In genomic region chr10:114542373-114542772, GRCh38 we compare ENCODE assay signal across 20 cellular contexts.
A peak's percentile ranks its signal among the peaks of the same experiment; 100 is the strongest.
DNase-seq lines count a peak whose midpoint lies in the region; ATAC-seq lines count a peak whose summit lies in the region.
"Had no signal": no experiment of that assay in that cellular context is flagged by ENCODE, and none has a peak within 500 bp of the region (broad histone marks: within the 10 kb centered on the region; RNA-seq: fewer than 3 reads in every experiment).

No MANE protein-coding gene starts in this region.

- ATAC-seq in natural killer cell treated with Interleukin-12 subunit alpha and Interleukin-12 subunit beta and Interleukin-15 and Interleukin-18, amount 100 ng/mL, for 72 hours = no peak

- H3K4me1 ChIP-seq in CD4-positive, alpha-beta memory T cell (ENCODE audit: insufficient read depth, low read length) = peaks cover 100% of the 10 kb centered on the region
- H3K4me1 ChIP-seq: SJSA1 had no signal

- DNase-seq in T-helper 1 cell (no peak), DMS153 (lab: John Stamatoyannopoulos, UW) (no peak), retina (no peak), NCI-H1048 (lab: John Stamatoyannopoulos, UW) (no peak)
- no peak for DNase-seq in CD4-positive, alpha-beta memory T cell
- DNase-seq in activated T-helper 2 cell treated with anti-CD3 and anti-CD28 coated beads, Interferon-gamma antibody, Interleukin-2, Interleukin-4, amounts not matched to agents 10 μg/mL and 5 μg/mL and 100 μg/mL, durations not matched to agents 14 hours and 24 hours and 36 hours (ENCODE audit: low spot score) = no peak
- no peak for DNase-seq in natural killer cell treated with Interleukin-12 subunit alpha and Interleukin-12 subunit beta and Interleukin-15 and Interleukin-18, amount 100 ng/mL, for 72 hours (ENCODE audit: low spot score)
- DNase-seq: activated CD4-positive, alpha-beta T cell treated with anti-CD3 and anti-CD28 coated beads, Interleukin-2, amount 50 U/mL, for 48 hours; activated gamma-delta T cell; brain microvascular endothelial cell; C1 segment of cervical spinal cord; dermis blood vessel endothelial cell; DND-41; NCI-H187; occipital lobe; sigmoid colon; stimulated activated CD4-positive, alpha-beta T cell treated with anti-CD3 and anti-CD28 coated beads, Interleukin-2, amount 100 ng/mL, for 48 hours; transverse colon had no signal

- intact Hi-C loops in CD4-positive, alpha-beta memory T cell (cut with micrococcal nuclease) = loop anchor here (5.0 kb wide), 3 partner anchors 240 to 395 kb away; partner anchors contain the start of genes FHIP2A and TRUB1
- intact Hi-C loops in activated T-helper 2 cell treated with anti-CD3 and anti-CD28 coated beads, Interferon-gamma antibody, Interleukin-2, Interleukin-4, amounts not matched to agents 10 μg/mL and 5 μg/mL and 100 μg/mL, durations not matched to agents 14 hours and 24 hours and 36 hours (cut with micrococcal nuclease) = loop anchor here (5.0 to 10.0 kb wide), 5 partner anchors 230 to 690 kb away; partner anchors contain the start of genes CCDC186, DCLRE1A, NHLRC2 and TDRD1

- peak overlapping the region; percentile 74 for H3K27ac ChIP-seq in CD4-positive, alpha-beta memory T cell (ENCODE audit: low read depth, low read length)
- H3K27ac ChIP-seq: SJSA1 had no signal

- H3K27ac Mint-ChIP-seq in T-helper 1 cell treated with Interleukin-12 subunit alpha and Interleukin-12 subunit beta and Interleukin-4 antibody, amounts not matched to agents 30 μg/mL and 1 μg/mL, for 36 hours = peak overlapping the region; percentile 97
- peak overlapping the region; percentile 89 to 100 (median 98) for H3K27ac Mint-ChIP-seq in CD4-positive, alpha-beta memory T cell
- peak overlapping the region; percentile 100 for H3K27ac Mint-ChIP-seq in activated T-helper 2 cell treated with anti-CD3 and anti-CD28 coated beads, Interferon-gamma antibody, Interleukin-2, Interleukin-4, amounts not matched to agents 10 μg/mL and 5 μg/mL and 100 μg/mL, durations not matched to agents 14 hours and 24 hours and 36 hours
- peak overlapping the region; percentile 61 to 78 for H3K27ac Mint-ChIP-seq in natural killer cell treated with Interleukin-12 subunit alpha and Interleukin-12 subunit beta and Interleukin-15 and Interleukin-18, amount 100 ng/mL, for 72 hours

- no peaks in the 10 kb centered on the region for H3K27me3 ChIP-seq in CD4-positive, alpha-beta memory T cell (ENCODE audit: insufficient read depth, low read length)
- H3K27me3 ChIP-seq: brain microvascular endothelial cell, sigmoid colon, SJSA1, transverse colon had no signal

- H3K4me1 Mint-ChIP-seq in T-helper 1 cell treated with Interleukin-12 subunit alpha and Interleukin-12 subunit beta and Interleukin-4 antibody, amounts not matched to agents 30 μg/mL and 1 μg/mL, for 36 hours (ENCODE audit: low read depth) = peaks cover 86% of the 10 kb centered on the region
- H3K4me1 Mint-ChIP-seq in CD4-positive, alpha-beta memory T cell = peaks cover 72 to 89% (median 84%) of the 10 kb centered on the region in 4 donors
- H3K4me1 Mint-ChIP-seq in activated T-helper 2 cell treated with anti-CD3 and anti-CD28 coated beads, Interferon-gamma antibody, Interleukin-2, Interleukin-4, amounts not matched to agents 10 μg/mL and 5 μg/mL and 100 μg/mL, durations not matched to agents 14 hours and 24 hours and 36 hours (ENCODE audit: low read depth) = peaks cover 81% of the 10 kb centered on the region
- peaks cover 50 to 70% of the 10 kb centered on the region in 2 donors for H3K4me1 Mint-ChIP-seq in natural killer cell treated with Interleukin-12 subunit alpha and Interleukin-12 subunit beta and Interleukin-15 and Interleukin-18, amount 100 ng/mL, for 72 hours (ENCODE audit: low read depth in 2 of 2)

- no peak overlapping the region for H3K4me3 ChIP-seq in CD4-positive, alpha-beta memory T cell (ENCODE audit: low read length in 2 of 2)
- H3K4me3 ChIP-seq: sigmoid colon, SJSA1, transverse colon had no signal

- H3K36me3 ChIP-seq in CD4-positive, alpha-beta memory T cell (ENCODE audit: insufficient read depth, low read length) = no peaks in the 10 kb centered on the region
- H3K36me3 ChIP-seq: brain microvascular endothelial cell, sigmoid colon, SJSA1, transverse colon had no signal

- peaks cover 2% of the 10 kb centered on the region for H3K36me3 Mint-ChIP-seq in T-helper 1 cell treated with Interleukin-12 subunit alpha and Interleukin-12 subunit beta and Interleukin-4 antibody, amounts not matched to agents 30 μg/mL and 1 μg/mL, for 36 hours (ENCODE audit: low read depth)
- peaks cover 0 to 4% of the 10 kb centered on the region in 2 donors for H3K36me3 Mint-ChIP-seq in CD4-positive, alpha-beta memory T cell
- H3K36me3 Mint-ChIP-seq in activated T-helper 2 cell treated with anti-CD3 and anti-CD28 coated beads, Interferon-gamma antibody, Interleukin-2, Interleukin-4, amounts not matched to agents 10 μg/mL and 5 μg/mL and 100 μg/mL, durations not matched to agents 14 hours and 24 hours and 36 hours (ENCODE audit: low read depth) = no peaks in the 10 kb centered on the region
- H3K36me3 Mint-ChIP-seq in natural killer cell treated with Interleukin-12 subunit alpha and Interleukin-12 subunit beta and Interleukin-15 and Interleukin-18, amount 100 ng/mL, for 72 hours = no peaks in the 10 kb centered on the region

- no peaks in the 10 kb centered on the region for H3K9me3 ChIP-seq in CD4-positive, alpha-beta memory T cell (ENCODE audit: control insufficient read depth in 1 of 2, low read length in 2 of 2)
- H3K9me3 ChIP-seq: sigmoid colon, SJSA1, transverse colon had no signal

- POLR2A ChIA-PET in CD4-positive, alpha-beta memory T cell (lab: Charles Lee; ENCODE audit: partially characterized antibody) = interaction anchor here (1.2 to 11.1 kb wide), 5 partner anchors 22 to 239 kb away, joined by 3 to 459 read pairs (median 25); no protein-coding TSS in a partner anchor

- H3K9me3 Mint-ChIP-seq in T-helper 1 cell treated with Interleukin-12 subunit alpha and Interleukin-12 subunit beta and Interleukin-4 antibody, amounts not matched to agents 30 μg/mL and 1 μg/mL, for 36 hours = no peaks in the 10 kb centered on the region
- H3K9me3 Mint-ChIP-seq in CD4-positive, alpha-beta memory T cell = peaks cover 0 to 2% (median 0%) of the 10 kb centered on the region in 8 donors
- H3K9me3 Mint-ChIP-seq in activated T-helper 2 cell treated with anti-CD3 and anti-CD28 coated beads, Interferon-gamma antibody, Interleukin-2, Interleukin-4, amounts not matched to agents 10 μg/mL and 5 μg/mL and 100 μg/mL, durations not matched to agents 14 hours and 24 hours and 36 hours = no peaks in the 10 kb centered on the region
- no peaks in the 10 kb centered on the region for H3K9me3 Mint-ChIP-seq in natural killer cell treated with Interleukin-12 subunit alpha and Interleukin-12 subunit beta and Interleukin-15 and Interleukin-18, amount 100 ng/mL, for 72 hours

- CTCF ChIA-PET in CD4-positive, alpha-beta memory T cell (lab: Charles Lee; ENCODE audit: partially characterized antibody) = interaction anchor here (1.4 to 14.6 kb wide), 6 partner anchors 11 to 244 kb away, joined by 3 to 241 read pairs (median 12); no protein-coding TSS in a partner anchor

- H3K27me3 Mint-ChIP-seq in T-helper 1 cell treated with Interleukin-12 subunit alpha and Interleukin-12 subunit beta and Interleukin-4 antibody, amounts not matched to agents 30 μg/mL and 1 μg/mL, for 36 hours (ENCODE audit: low read depth) = no peaks in the 10 kb centered on the region
- H3K27me3 Mint-ChIP-seq in CD4-positive, alpha-beta memory T cell = no peaks in the 10 kb centered on the region
- H3K27me3 Mint-ChIP-seq in activated T-helper 2 cell treated with anti-CD3 and anti-CD28 coated beads, Interferon-gamma antibody, Interleukin-2, Interleukin-4, amounts not matched to agents 10 μg/mL and 5 μg/mL and 100 μg/mL, durations not matched to agents 14 hours and 24 hours and 36 hours (ENCODE audit: low read depth) = no peaks in the 10 kb centered on the region
- H3K27me3 Mint-ChIP-seq in natural killer cell treated with Interleukin-12 subunit alpha and Interleukin-12 subunit beta and Interleukin-15 and Interleukin-18, amount 100 ng/mL, for 72 hours = no peaks in the 10 kb centered on the region

- H3K4me3 Mint-ChIP-seq in T-helper 1 cell treated with Interleukin-12 subunit alpha and Interleukin-12 subunit beta and Interleukin-4 antibody, amounts not matched to agents 30 μg/mL and 1 μg/mL, for 36 hours = peak overlapping the region; percentile 61
- H3K4me3 Mint-ChIP-seq in CD4-positive, alpha-beta memory T cell = peak overlapping the region in 5 of 8 donors; percentile 55 to 87 (median 77)
- H3K4me3 Mint-ChIP-seq in activated T-helper 2 cell treated with anti-CD3 and anti-CD28 coated beads, Interferon-gamma antibody, Interleukin-2, Interleukin-4, amounts not matched to agents 10 μg/mL and 5 μg/mL and 100 μg/mL, durations not matched to agents 14 hours and 24 hours and 36 hours (ENCODE audit: low read depth) = peak overlapping the region; percentile 66
- peak overlapping the region; percentile 58 for H3K4me3 Mint-ChIP-seq in natural killer cell treated with Interleukin-12 subunit alpha and Interleukin-12 subunit beta and Interleukin-15 and Interleukin-18, amount 100 ng/mL, for 72 hours
